Comparison of ENCODE assay signal across 21 cellular contexts in the genomic region with DNA sequence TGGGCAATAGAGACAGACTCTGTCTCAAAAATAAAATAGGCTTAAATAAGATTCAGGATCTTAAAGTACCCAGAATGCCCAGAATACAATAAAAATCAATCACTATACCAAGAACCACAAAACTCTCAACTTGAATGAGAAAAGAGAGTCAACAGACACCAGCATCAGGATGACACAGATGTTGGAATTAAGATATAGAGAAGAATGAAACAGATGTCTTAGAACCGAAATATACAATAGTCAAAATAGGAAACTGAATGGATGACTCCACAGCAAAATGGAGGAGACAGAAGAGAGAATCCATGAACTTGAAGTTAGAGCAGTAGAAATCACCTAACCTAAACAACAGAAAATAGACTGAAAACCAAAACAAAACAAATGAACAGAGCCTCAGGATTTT. TPM values are rescaled to one million over a fixed set of nuclear protein-coding genes. Genes with fewer than 3 reads are reported as not detected.
DNase-seq lines count a peak whose midpoint lies in the region; ATAC-seq and TF ChIP-seq lines count a peak whose summit lies in the region.
"Had no signal": no experiment of that assay in that cellular context is flagged by ENCODE, and none has a peak within 500 bp of the region (broad histone marks: within the 10 kb centered on the region; RNA-seq: fewer than 3 reads in every experiment).

No MANE protein-coding gene starts in this region.

- ATAC-seq in GM21381 (IDR thresholded peaks at IDR 0.05; ENCODE audit: unreplicated experiment) (no peak), GM18909 (IDR thresholded peaks at IDR 0.05; ENCODE audit: poor library complexity, unreplicated experiment) (no peak), HG02981 (IDR thresholded peaks at IDR 0.05; ENCODE audit: unreplicated experiment) (no peak)
- ATAC-seq: naive thymus-derived CD8-positive, alpha-beta T cell had no signal

- no peaks in the 10 kb centered on the region for H3K36me3 ChIP-seq in ACC112 (ENCODE audit: insufficient read depth, low read length)
- H3K36me3 ChIP-seq in OCI-LY1 (ENCODE audit: insufficient read depth, low read length), result no peaks in the 10 kb centered on the region
- peaks cover 0 to 25% (median 6%) of the 10 kb centered on the region in 3 donors for H3K36me3 ChIP-seq in esophagus squamous epithelium
- H3K36me3 ChIP-seq in neutrophil, result no peaks in the 10 kb centered on the region
- H3K36me3 ChIP-seq: pancreas had no signal

- H3K9me2 ChIP-seq in OCI-LY1 (ENCODE audit: low read depth, low read length), result no peaks in the 10 kb centered on the region

- H3K27ac ChIP-seq in ACC112 (ENCODE audit: low read depth, low read length), result peak overlapping the region; percentile 49; the same call in 1 of the 2 replicates
- peak overlapping the region; percentile 90 for H3K27ac ChIP-seq in OCI-LY1 (ENCODE audit: low read depth, low read length, poor library complexity, severe bottlenecking)
- peak overlapping the region; percentile 81 to 90 (median 86) for H3K27ac ChIP-seq in esophagus squamous epithelium
- peak overlapping the region; percentile 80 for H3K27ac ChIP-seq in neutrophil

- H3K4me2 ChIP-seq in OCI-LY1 (ENCODE audit: low read length), result no peak overlapping the region

- H4K20me1 ChIP-seq in OCI-LY1 (ENCODE audit: insufficient read depth, low read length), result no peaks in the 10 kb centered on the region

- H3K9me3 ChIP-seq in OCI-LY1 (ENCODE audit: low read length), result no peaks in the 10 kb centered on the region
- no peaks in the 10 kb centered on the region for H3K9me3 ChIP-seq in esophagus squamous epithelium
- no peaks in the 10 kb centered on the region for H3K9me3 ChIP-seq in neutrophil
- H3K9me3 ChIP-seq: pancreas had no signal

- no peak for TF ChIP-seq POLR2A in esophagus squamous epithelium (IDR thresholded peaks at IDR 0.05)

- 79 to 90% methylated on average over 1 of the region's 1 CpG for WGBS in esophagus squamous epithelium, 2 donors

- no peak overlapping the region for H3K4me3 ChIP-seq in ACC112 (ENCODE audit: low read depth, low read length)
- no peak overlapping the region for H3K4me3 ChIP-seq in OCI-LY1 (ENCODE audit: low read depth, low read length, poor library complexity, severe bottlenecking)
- no peak overlapping the region for H3K4me3 ChIP-seq in esophagus squamous epithelium
- no peak overlapping the region for H3K4me3 ChIP-seq in neutrophil (ENCODE audit: low read depth in 1 of 2, low read length in 1 of 2)
- H3K4me3 ChIP-seq: pancreas had no signal

- no peak overlapping the region for H2AFZ ChIP-seq in ACC112 (ENCODE audit: low read length, unreplicated experiment)
- no peak overlapping the region for H2AFZ ChIP-seq in OCI-LY1 (ENCODE audit: low read length)

- H3K79me2 ChIP-seq in ACC112 (ENCODE audit: control insufficient read depth, insufficient read depth, low read length, unreplicated experiment), result no peaks in the 10 kb centered on the region
- H3K79me2 ChIP-seq in OCI-LY1 (ENCODE audit: insufficient read depth, low read length), result no peaks in the 10 kb centered on the region

- peaks cover 25% of the 10 kb centered on the region for H3K4me1 ChIP-seq in ACC112 (ENCODE audit: control insufficient read depth, insufficient read depth, low read length, unreplicated experiment)
- peaks cover 30% of the 10 kb centered on the region for H3K4me1 ChIP-seq in OCI-LY1 (ENCODE audit: insufficient read depth, low read length, severe bottlenecking)
- H3K4me1 ChIP-seq in esophagus squamous epithelium, result peaks cover 16 to 59% (median 22%) of the 10 kb centered on the region in 3 donors
- H3K4me1 ChIP-seq in neutrophil (ENCODE audit: control insufficient read depth in 1 of 2, insufficient read depth in 1 of 2, low read depth in 1 of 2, low read length in 1 of 2), result peaks cover 37 to 64% of the 10 kb centered on the region in 2 experiments

- no peaks in the 10 kb centered on the region; the same call in 1 of the 2 replicates for H3F3A ChIP-seq in OCI-LY1 (ENCODE audit: insufficient read depth, low read length)

- TF ChIP-seq CTCF in OCI-LY1 (IDR thresholded peaks at IDR 0.05; ENCODE audit: low read length), result no peak
- TF ChIP-seq CTCF in esophagus squamous epithelium (IDR thresholded peaks at IDR 0.05), result no peak
- TF ChIP-seq CTCF in neutrophil (IDR thresholded peaks at IDR 0.05), result no peak

- DNase-seq in esophagus squamous epithelium (lab: John Stamatoyannopoulos, UW), result no peak
- DNase-seq in GOT3 (lab: John Stamatoyannopoulos, UW), result no peak
- DNase-seq: activated CD4-positive, CD25-positive, alpha-beta regulatory T cell treated with anti-CD3 and anti-CD28 coated beads, Interleukin-2, amount 50 U/mL, for 72 hours; activated naive CD8-positive, alpha-beta T cell treated with anti-CD3 and anti-CD28 coated beads for 36 hours; CD4-positive, alpha-beta memory T cell; DMS153; GDM1; islet precursor cell; KG1; naive thymus-derived CD8-positive, alpha-beta T cell; NCI-H146; NCI-H526 treated with DMSO at 0.1 percent for 48 hours; pancreas; SHP77; SW 1271 had no signal

- H3K9ac ChIP-seq in OCI-LY1 (ENCODE audit: low read length), result no peak overlapping the region

- intact Hi-C loops in esophagus squamous epithelium (cut with DNase I), result no loop called here

- H3K27me3 ChIP-seq in ACC112 (ENCODE audit: insufficient read depth, low read length), result no peaks in the 10 kb centered on the region
- no peaks in the 10 kb centered on the region for H3K27me3 ChIP-seq in OCI-LY1 (ENCODE audit: insufficient read depth, low read length)
- H3K27me3 ChIP-seq in esophagus squamous epithelium, result no peaks in the 10 kb centered on the region
- H3K27me3 ChIP-seq in neutrophil, result no peaks in the 10 kb centered on the region
- H3K27me3 ChIP-seq: pancreas had no signal

RNA-seq across cellular contexts. Expression of a gene that starts 29.6 kb away (rescaled TPM):
- 100 to 1,000 TPM in 1 of 4 donors, 10 to 100 TPM in 3; 71.0 to 116 (median 81.6) TPM for total RNA-seq in esophagus squamous epithelium

RNA-seq across cellular contexts. Expression of a gene that starts 49.9 kb away (rescaled TPM):
- 10 to 100 TPM; 14.4 to 53.9 (median 20.1) TPM for total RNA-seq in esophagus squamous epithelium
